Comparison of ENCODE assay signal across 15 cellular contexts in the genomic region with DNA sequence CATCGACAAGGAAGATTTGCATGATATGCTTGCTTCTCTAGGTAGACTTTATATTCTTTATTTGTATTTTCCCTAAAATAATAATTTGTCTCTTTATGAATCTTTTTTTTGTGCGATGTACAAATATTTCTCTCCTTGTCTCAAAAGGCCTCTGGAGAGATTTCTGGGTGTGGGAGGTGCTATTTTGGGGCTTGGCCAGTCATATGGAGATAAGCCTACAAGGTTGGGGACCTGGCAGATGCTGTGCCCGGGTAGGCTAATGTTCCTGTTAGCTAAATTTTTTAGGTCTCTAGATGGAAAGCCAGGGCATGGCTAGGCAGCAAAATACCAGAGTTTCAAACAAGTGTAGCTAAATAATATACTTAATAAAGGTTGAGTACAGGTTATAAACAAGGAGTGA. TPM values are rescaled to one million over a fixed set of nuclear protein-coding genes. Genes with fewer than 3 reads are reported as not detected.
DNase-seq lines count a peak whose midpoint lies in the region; ATAC-seq and TF ChIP-seq lines count a peak whose summit lies in the region.
"Had no signal": no experiment of that assay in that cellular context is flagged by ENCODE, and none has a peak within 500 bp of the region (broad histone marks: within the 10 kb centered on the region; RNA-seq: fewer than 3 reads in every experiment).

No MANE protein-coding gene starts in this region.

- in situ Hi-C loops in GM13977 (cut with MboI; ENCODE audit: low pct_unique_long_range_greater_than_20kb, low sequenced_read_pairs, unreplicated experiment) = no loop called here

- peaks cover 40% of the 10 kb centered on the region for H3K36me3 ChIP-seq in CD8-positive, alpha-beta memory T cell (ENCODE audit: insufficient read depth, low read length)

- peak overlapping the region; percentile 83 for H3K27ac Mint-ChIP-seq in activated T-cell treated with anti-CD3 and anti-CD28 coated beads, Interleukin-2, amount 50 U/mL, for 72 hours
- peak overlapping the region in 7 of 8 donors; percentile 0 to 79 (median 77) for H3K27ac Mint-ChIP-seq in CD8-positive, alpha-beta memory T cell
- H3K27ac Mint-ChIP-seq in activated naive CD8-positive, alpha-beta T cell treated with anti-CD3 and anti-CD28 coated beads, Interleukin-2, amount 50 U/mL, for 24 hours = peak overlapping the region; percentile 37
- H3K27ac Mint-ChIP-seq in nephron progenitor cell = peak overlapping the region; percentile 27

- no peaks in the 10 kb centered on the region for H3K27me3 ChIP-seq in CD8-positive, alpha-beta memory T cell (ENCODE audit: insufficient read depth, low read length, poor library complexity, severe bottlenecking)

- H3K36me3 Mint-ChIP-seq in activated T-cell treated with anti-CD3 and anti-CD28 coated beads, Interleukin-2, amount 50 U/mL, for 72 hours (ENCODE audit: insufficient read depth in 2 of 2) = peaks cover 4 to 20% of the 10 kb centered on the region in 2 donors
- H3K36me3 Mint-ChIP-seq in activated T-cell treated with anti-CD3 and anti-CD28 coated beads, Interleukin-2, amount 50 U/mL, for 4 hours (ENCODE audit: insufficient read depth) = peaks cover 32% of the 10 kb centered on the region
- peaks cover 4 to 55% (median 11%) of the 10 kb centered on the region in 3 donors for H3K36me3 Mint-ChIP-seq in CD8-positive, alpha-beta memory T cell
- H3K36me3 Mint-ChIP-seq in activated naive CD8-positive, alpha-beta T cell treated with anti-CD3 and anti-CD28 coated beads, Interleukin-2, amount 50 U/mL, for 24 hours (ENCODE audit: low read depth) = peaks cover 33% of the 10 kb centered on the region
- H3K36me3 Mint-ChIP-seq in nephron progenitor cell (ENCODE audit: low read depth) = peaks cover 42% of the 10 kb centered on the region

- no peaks in the 10 kb centered on the region for H3K27me3 Mint-ChIP-seq in activated T-cell treated with anti-CD3 and anti-CD28 coated beads, Interleukin-2, amount 50 U/mL, for 72 hours (ENCODE audit: low read depth)
- no peaks in the 10 kb centered on the region for H3K27me3 Mint-ChIP-seq in activated T-cell treated with anti-CD3 and anti-CD28 coated beads, Interleukin-2, amount 50 U/mL, for 4 hours (ENCODE audit: low read depth)
- no peaks in the 10 kb centered on the region for H3K27me3 Mint-ChIP-seq in CD8-positive, alpha-beta memory T cell
- no peaks in the 10 kb centered on the region for H3K27me3 Mint-ChIP-seq in activated naive CD8-positive, alpha-beta T cell treated with anti-CD3 and anti-CD28 coated beads, Interleukin-2, amount 50 U/mL, for 24 hours
- no peaks in the 10 kb centered on the region for H3K27me3 Mint-ChIP-seq in nephron progenitor cell (ENCODE audit: low read depth, poor library complexity)

- H3K27ac ChIP-seq in CD8-positive, alpha-beta memory T cell (ENCODE audit: low read depth, low read length) = no peak overlapping the region

- no peaks in the 10 kb centered on the region for H3K9me3 ChIP-seq in CD8-positive, alpha-beta memory T cell (ENCODE audit: low read length)
- H3K9me3 ChIP-seq: HAP-1 had no signal

- POLR2A ChIA-PET in CD8-positive, alpha-beta memory T cell (lab: Charles Lee) = no interaction called here

- peaks cover 27% of the 10 kb centered on the region for H3K4me1 ChIP-seq in CD8-positive, alpha-beta memory T cell (ENCODE audit: insufficient read depth, low read length)

- peaks cover 58% of the 10 kb centered on the region for H3K4me1 Mint-ChIP-seq in activated T-cell treated with anti-CD3 and anti-CD28 coated beads, Interleukin-2, amount 50 U/mL, for 72 hours (ENCODE audit: low read depth)
- peaks cover 51% of the 10 kb centered on the region for H3K4me1 Mint-ChIP-seq in activated T-cell treated with anti-CD3 and anti-CD28 coated beads, Interleukin-2, amount 50 U/mL, for 4 hours (ENCODE audit: low read depth)
- peaks cover 52 to 56% (median 53%) of the 10 kb centered on the region in 3 donors for H3K4me1 Mint-ChIP-seq in CD8-positive, alpha-beta memory T cell
- peaks cover 54% of the 10 kb centered on the region for H3K4me1 Mint-ChIP-seq in activated naive CD8-positive, alpha-beta T cell treated with anti-CD3 and anti-CD28 coated beads, Interleukin-2, amount 50 U/mL, for 24 hours
- peaks cover 9% of the 10 kb centered on the region for H3K4me1 Mint-ChIP-seq in nephron progenitor cell

- CTCF ChIA-PET in CD8-positive, alpha-beta memory T cell (lab: Charles Lee) = no interaction called here

- no peak for TF ChIP-seq CTCF in nephron progenitor cell (IDR thresholded peaks at IDR 0.05)
- TF ChIP-seq CTCF in GM13977 (IDR thresholded peaks at IDR 0.05; ENCODE audit: extremely low read depth, insufficient read depth, missing control alignments) = no peak

- H3K4me3 ChIP-seq in CD8-positive, alpha-beta memory T cell (ENCODE audit: low read length) = no peak overlapping the region
- H3K4me3 ChIP-seq: HAP-1 had no signal

- H3K9me3 Mint-ChIP-seq in activated T-cell treated with anti-CD3 and anti-CD28 coated beads, Interleukin-2, amount 50 U/mL, for 72 hours = no peaks in the 10 kb centered on the region
- no peaks in the 10 kb centered on the region for H3K9me3 Mint-ChIP-seq in activated T-cell treated with anti-CD3 and anti-CD28 coated beads, Interleukin-2, amount 50 U/mL, for 4 hours
- H3K9me3 Mint-ChIP-seq in CD8-positive, alpha-beta memory T cell = no peaks in the 10 kb centered on the region
- no peaks in the 10 kb centered on the region for H3K9me3 Mint-ChIP-seq in activated naive CD8-positive, alpha-beta T cell treated with anti-CD3 and anti-CD28 coated beads, Interleukin-2, amount 50 U/mL, for 24 hours
- no peaks in the 10 kb centered on the region for H3K9me3 Mint-ChIP-seq in nephron progenitor cell

- no peak overlapping the region for H3K4me3 Mint-ChIP-seq in activated T-cell treated with anti-CD3 and anti-CD28 coated beads, Interleukin-2, amount 50 U/mL, for 72 hours
- no peak overlapping the region for H3K4me3 Mint-ChIP-seq in activated T-cell treated with anti-CD3 and anti-CD28 coated beads, Interleukin-2, amount 50 U/mL, for 4 hours
- no peak overlapping the region for H3K4me3 Mint-ChIP-seq in CD8-positive, alpha-beta memory T cell
- H3K4me3 Mint-ChIP-seq in activated naive CD8-positive, alpha-beta T cell treated with anti-CD3 and anti-CD28 coated beads, Interleukin-2, amount 50 U/mL, for 24 hours = no peak overlapping the region
- no peak overlapping the region for H3K4me3 Mint-ChIP-seq in nephron progenitor cell

- no peak for ATAC-seq in activated T-cell treated with anti-CD3 and anti-CD28 coated beads, Interleukin-2, amount 50 U/mL, for 72 hours (replicated peaks in 1 of 2)
- ATAC-seq in activated T-cell treated with anti-CD3 and anti-CD28 coated beads, Interleukin-2, amount 50 U/mL, for 4 hours = no peak
- peak; percentile 66 for ATAC-seq in activated naive CD8-positive, alpha-beta T cell treated with anti-CD3 and anti-CD28 coated beads, Interleukin-2, amount 50 U/mL, for 24 hours

- no peak for DNase-seq in activated T-cell treated with anti-CD3 and anti-CD28 coated beads, Interleukin-2, amount 50 U/mL, for 72 hours
- no peak for DNase-seq in activated T-cell treated with anti-CD3 and anti-CD28 coated beads, Interleukin-2, amount 50 U/mL, for 4 hours
- DNase-seq in CD8-positive, alpha-beta memory T cell = no peak
- DNase-seq in activated naive CD8-positive, alpha-beta T cell treated with anti-CD3 and anti-CD28 coated beads, Interleukin-2, amount 50 U/mL, for 24 hours = no peak
- DNase-seq in nephron progenitor cell = no peak
- no peak for DNase-seq in DMS79 (lab: John Stamatoyannopoulos, UW)
- no peak for DNase-seq in cerebellar nuclear complex (lab: John Stamatoyannopoulos, UW)
- no peak for DNase-seq in GM13977 (ENCODE audit: low spot score)
- DNase-seq: AML-193, DMS53, NCI-H1417, NCI-H1930, NCI-H510A, SHP77 had no signal

RNA-seq across cellular contexts. Expression of a gene that starts 11.1 kb away (rescaled TPM):
- total RNA-seq in activated T-cell treated with anti-CD3 and anti-CD28 coated beads, Interleukin-2, amount 50 U/mL, for 72 hours = 100 to 1,000 TPM; 235 to 276 TPM
- 100 to 1,000 TPM; 190 to 203 (median 194) TPM for total RNA-seq in activated T-cell treated with anti-CD3 and anti-CD28 coated beads, Interleukin-2, amount 50 U/mL, for 4 hours
- 100 to 1,000 TPM; 251 to 252 TPM for total RNA-seq in CD8-positive, alpha-beta memory T cell
- polyA plus RNA-seq in CD8-positive, alpha-beta memory T cell = 1,057 TPM

RNA-seq across cellular contexts. Expression of a gene that starts 25.4 kb away (rescaled TPM):
- 100 to 1,000 TPM; 425 to 483 TPM for total RNA-seq in activated T-cell treated with anti-CD3 and anti-CD28 coated beads, Interleukin-2, amount 50 U/mL, for 72 hours
- 100 to 1,000 TPM; 166 to 171 (median 169) TPM for total RNA-seq in activated T-cell treated with anti-CD3 and anti-CD28 coated beads, Interleukin-2, amount 50 U/mL, for 4 hours
- total RNA-seq in CD8-positive, alpha-beta memory T cell = 100 to 1,000 TPM; 338 to 348 TPM
- 3,038 TPM for polyA plus RNA-seq in CD8-positive, alpha-beta memory T cell

RNA-seq across cellular contexts. Expression of a gene that starts 53.3 kb away (rescaled TPM):
- total RNA-seq in activated T-cell treated with anti-CD3 and anti-CD28 coated beads, Interleukin-2, amount 50 U/mL, for 72 hours = 1 to 10 TPM in 1 of 2 donors, under 1 TPM in 1; 0.39 to 1.1 TPM
- total RNA-seq in activated T-cell treated with anti-CD3 and anti-CD28 coated beads, Interleukin-2, amount 50 U/mL, for 4 hours = under 1 TPM; 0.16 to 0.42 (median 0.25) TPM
- 1 to 10 TPM in 1 of 2 experiments, under 1 TPM in 1; 0.84 to 1.2 TPM for total RNA-seq in CD8-positive, alpha-beta memory T cell
- 0.92 TPM for polyA plus RNA-seq in CD8-positive, alpha-beta memory T cell

Comparison
In these comparisons a context has a peak if more than half of its experiments do, and no peak if none do; other contexts are left out.
1. H3K27ac Mint-ChIP-seq: peak in every context shown above with its lines; median percentile 83 in activated T-cell treated with anti-CD3 and anti-CD28 coated beads, Interleukin-2, amount 50 U/mL, for 72 hours; 77 in CD8-positive, alpha-beta memory T cell; 37 in activated naive CD8-positive, alpha-beta T cell treated with anti-CD3 and anti-CD28 coated beads, Interleukin-2, amount 50 U/mL, for 24 hours; 27 in nephron progenitor cell.